8 cellular contexts compared by ENCODE assay signal in the genomic region with DNA sequence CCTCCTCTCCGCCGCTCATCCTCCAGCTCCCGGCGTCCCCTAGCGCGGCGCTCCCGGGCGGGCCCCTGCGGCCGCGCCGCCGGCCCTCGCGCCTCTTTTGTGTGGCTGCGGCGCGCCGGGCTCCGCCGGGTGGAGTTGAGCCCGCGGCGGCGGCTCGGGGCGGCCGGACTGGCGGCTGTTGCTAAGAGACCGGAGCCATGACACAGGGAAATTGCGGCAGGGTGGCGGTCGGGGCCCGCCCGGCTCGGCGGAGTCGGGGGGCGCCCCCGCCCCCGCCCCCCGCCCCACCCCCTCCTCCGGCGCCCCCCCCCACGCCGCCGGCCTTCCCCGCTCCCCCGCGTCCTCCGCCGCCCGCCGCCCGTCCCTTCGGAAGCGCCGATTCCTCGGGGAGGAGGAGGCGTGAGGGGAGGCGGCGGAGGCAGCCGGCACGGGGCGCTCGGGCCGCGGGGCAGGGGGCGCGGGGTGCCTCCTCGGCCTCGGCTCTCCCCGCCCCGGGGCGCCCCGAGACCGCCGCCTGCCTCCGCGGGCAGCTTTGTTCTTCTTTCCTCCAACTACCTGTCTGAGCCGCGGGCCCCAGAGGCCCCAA. TPM values are rescaled to one million over a fixed set of nuclear protein-coding genes. Genes with fewer than 3 reads are reported as not detected.
DNase-seq lines count a peak whose midpoint lies in the region; ATAC-seq, FAIRE-seq and TF ChIP-seq lines count a peak whose summit lies in the region.

Gene TMEM200C, minus strand, starts transcription at position 223 of the 586 bp plus-strand sequence. CDS start 3,459 bp downstream, outside the sequence.

- ATAC-seq in HG03432 (IDR thresholded peaks at IDR 0.05; ENCODE audit: unreplicated experiment), result peak; percentile 49

- TF ChIP-seq CTCF in mesothelial cell of epicardium (IDR thresholded peaks at IDR 0.05; ENCODE audit: unreplicated experiment), result no peak

- peaks cover 42% of the 10 kb centered on the region for H3K4me1 Mint-ChIP-seq in mesothelial cell of epicardium

- H3K27me3 Mint-ChIP-seq in mesothelial cell of epicardium (ENCODE audit: low read depth), result peaks cover 10% of the 10 kb centered on the region

- H3K9me3 Mint-ChIP-seq in mesothelial cell of epicardium, result no peaks in the 10 kb centered on the region

- peak within 1 kb of the TSS; percentile 84 for H3K4me3 Mint-ChIP-seq in mesothelial cell of epicardium

- TF ChIP-seq POLR2A in GM12892 (IDR thresholded peaks at IDR 0.05; ENCODE audit: low read depth, low read length), result no peak

- peak within 1 kb of the TSS; percentile 41 for H3K27ac ChIP-seq in cingulate gyrus (ENCODE audit: low read depth, low read length)

- H3K27ac Mint-ChIP-seq in mesothelial cell of epicardium, result peak within 1 kb of the TSS; percentile 54

- no peak for FAIRE-seq in GM12892 (lab: Jason Lieb, UNC)

- peak; percentile 52 for DNase-seq in GM12892 (ENCODE audit: insufficient read length)
- peak; percentile 31 to 69 for DNase-seq in mesothelial cell of epicardium (ENCODE audit: low spot score in 2 of 2, unreplicated experiment in 2 of 2)
- no peak for DNase-seq in epidermal melanocyte (ENCODE audit: insufficient read length, low spot score)
- DNase-seq in cerebellar cortex (ENCODE audit: low spot score), result no peak
- no peak for DNase-seq in retina
- no peak for DNase-seq in stimulated activated CD4-positive, alpha-beta T cell treated with anti-CD3 and anti-CD28 coated beads, Interleukin-4, amount 100 ng/mL, for 4 hours

- H3K36me3 Mint-ChIP-seq in mesothelial cell of epicardium, result peaks cover 10% of the 10 kb centered on the region

RNA-seq across cellular contexts. Expression of gene TMEM200C, which starts in this region (rescaled TPM):
- polyA plus RNA-seq in GM12892 (2012; ENCODE audit: missing spikeins), result not detected
- 9.5 to 11.7 TPM (median 11.2 TPM) in 3 replicates for total RNA-seq in mesothelial cell of epicardium

Comparison
In these comparisons a context has a peak if more than half of its experiments do, and no peak if none do; other contexts are left out.
1. DNase-seq: peak in GM12892 (single experiment) and mesothelial cell of epicardium (2 of 2); none in epidermal melanocyte (single experiment), cerebellar cortex (single experiment), retina (single experiment) and stimulated activated CD4-positive, alpha-beta T cell treated with anti-CD3 and anti-CD28 coated beads, Interleukin-4, amount 100 ng/mL, for 4 hours (0 of 2).